ENCODE assay signal across 1 cellular context in the genomic region with DNA sequence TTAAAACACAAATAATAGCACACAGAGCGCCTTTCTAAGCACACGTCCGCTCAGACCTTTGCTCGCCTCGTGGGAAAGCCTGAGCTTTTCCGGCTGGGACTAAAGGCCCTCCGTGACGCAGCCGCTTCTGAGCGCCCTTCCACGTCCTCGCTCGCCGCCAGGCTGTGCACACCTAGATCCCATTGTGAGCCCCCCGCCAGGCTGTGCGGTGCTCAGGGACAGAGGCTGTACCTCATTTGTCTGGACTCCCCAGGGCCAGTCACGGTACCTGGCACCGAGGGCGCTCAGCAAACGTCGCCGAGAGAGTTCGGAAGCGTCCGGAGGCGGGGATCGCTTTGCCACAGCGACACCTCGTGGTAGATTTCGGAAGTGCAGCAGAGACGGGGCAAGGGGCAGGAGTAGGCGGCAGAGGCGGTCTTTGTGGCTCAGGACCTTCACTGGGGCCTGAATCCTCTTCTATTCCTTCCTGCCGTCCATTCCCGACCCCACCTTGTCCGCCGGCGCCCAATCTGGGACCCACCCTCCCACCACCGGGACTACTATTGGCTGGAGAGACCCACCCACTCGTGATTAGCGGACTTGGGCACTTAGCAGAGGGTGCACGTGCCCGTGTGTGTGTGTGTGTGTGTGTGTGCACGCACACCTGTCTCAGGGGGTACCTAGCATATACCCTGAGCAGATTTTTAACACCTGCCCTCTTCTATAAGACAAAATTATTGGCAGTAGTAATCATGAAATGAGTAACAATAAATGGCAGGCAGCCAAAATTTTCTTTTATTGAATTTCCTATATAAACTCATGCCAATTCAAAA.
TF ChIP-seq lines count a peak whose summit lies in the region.

No MANE protein-coding gene starts in this region.

TF ChIP-seq in GM12878, 131 proteins besides CTCF, POLR2A, EP300 and RAD21 (continued from another document):
- TF ChIP-seq, protein P1, sequence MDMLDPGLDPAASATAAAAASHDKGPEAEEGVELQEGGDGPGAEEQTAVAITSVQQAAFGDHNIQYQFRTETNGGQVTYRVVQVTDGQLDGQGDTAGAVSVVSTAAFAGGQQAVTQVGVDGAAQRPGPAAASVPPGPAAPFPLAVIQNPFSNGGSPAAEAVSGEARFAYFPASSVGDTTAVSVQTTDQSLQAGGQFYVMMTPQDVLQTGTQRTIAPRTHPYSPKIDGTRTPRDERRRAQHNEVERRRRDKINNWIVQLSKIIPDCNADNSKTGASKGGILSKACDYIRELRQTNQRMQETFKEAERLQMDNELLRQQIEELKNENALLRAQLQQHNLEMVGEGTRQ (IDR thresholded peaks at IDR 0.05; ENCODE audit: borderline replicate concordance, low read depth, low read length): no peak
- TF ChIP-seq SMAD5 (IDR thresholded peaks at IDR 0.05; ENCODE audit: low read depth) (no peak), BHLHE40 (IDR thresholded peaks at IDR 0.05; ENCODE audit: borderline replicate concordance in 1 of 2, low read depth in 2 of 2, low read length in 1 of 2) (peak; percentile 44 to 80; a peak in 3 of 4 replicates), SREBF1 (IDR thresholded peaks at IDR 0.05; ENCODE audit: low read length) (no peak), ZNF384 (IDR thresholded peaks at IDR 0.05; ENCODE audit: borderline replicate concordance, low read depth, low read length) (no peak), YBX1 (IDR thresholded peaks at IDR 0.05) (no peak), NR2C2 (IDR thresholded peaks at IDR 0.05; ENCODE audit: borderline replicate concordance, control insufficient read depth, insufficient read length, low read depth) (no peak)
- TF ChIP-seq, protein P2, sequence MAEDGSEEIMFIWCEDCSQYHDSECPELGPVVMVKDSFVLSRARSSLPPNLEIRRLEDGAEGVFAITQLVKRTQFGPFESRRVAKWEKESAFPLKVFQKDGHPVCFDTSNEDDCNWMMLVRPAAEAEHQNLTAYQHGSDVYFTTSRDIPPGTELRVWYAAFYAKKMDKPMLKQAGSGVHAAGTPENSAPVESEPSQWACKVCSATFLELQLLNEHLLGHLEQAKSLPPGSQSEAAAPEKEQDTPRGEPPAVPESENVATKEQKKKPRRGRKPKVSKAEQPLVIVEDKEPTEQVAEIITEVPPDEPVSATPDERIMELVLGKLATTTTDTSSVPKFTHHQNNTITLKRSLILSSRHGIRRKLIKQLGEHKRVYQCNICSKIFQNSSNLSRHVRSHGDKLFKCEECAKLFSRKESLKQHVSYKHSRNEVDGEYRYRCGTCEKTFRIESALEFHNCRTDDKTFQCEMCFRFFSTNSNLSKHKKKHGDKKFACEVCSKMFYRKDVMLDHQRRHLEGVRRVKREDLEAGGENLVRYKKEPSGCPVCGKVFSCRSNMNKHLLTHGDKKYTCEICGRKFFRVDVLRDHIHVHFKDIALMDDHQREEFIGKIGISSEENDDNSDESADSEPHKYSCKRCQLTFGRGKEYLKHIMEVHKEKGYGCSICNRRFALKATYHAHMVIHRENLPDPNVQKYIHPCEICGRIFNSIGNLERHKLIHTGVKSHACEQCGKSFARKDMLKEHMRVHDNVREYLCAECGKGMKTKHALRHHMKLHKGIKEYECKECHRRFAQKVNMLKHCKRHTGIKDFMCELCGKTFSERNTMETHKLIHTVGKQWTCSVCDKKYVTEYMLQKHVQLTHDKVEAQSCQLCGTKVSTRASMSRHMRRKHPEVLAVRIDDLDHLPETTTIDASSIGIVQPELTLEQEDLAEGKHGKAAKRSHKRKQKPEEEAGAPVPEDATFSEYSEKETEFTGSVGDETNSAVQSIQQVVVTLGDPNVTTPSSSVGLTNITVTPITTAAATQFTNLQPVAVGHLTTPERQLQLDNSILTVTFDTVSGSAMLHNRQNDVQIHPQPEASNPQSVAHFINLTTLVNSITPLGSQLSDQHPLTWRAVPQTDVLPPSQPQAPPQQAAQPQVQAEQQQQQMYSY (CRISPR knock-in tag; IDR thresholded peaks at IDR 0.05): no peak
- TF ChIP-seq, protein P3, sequence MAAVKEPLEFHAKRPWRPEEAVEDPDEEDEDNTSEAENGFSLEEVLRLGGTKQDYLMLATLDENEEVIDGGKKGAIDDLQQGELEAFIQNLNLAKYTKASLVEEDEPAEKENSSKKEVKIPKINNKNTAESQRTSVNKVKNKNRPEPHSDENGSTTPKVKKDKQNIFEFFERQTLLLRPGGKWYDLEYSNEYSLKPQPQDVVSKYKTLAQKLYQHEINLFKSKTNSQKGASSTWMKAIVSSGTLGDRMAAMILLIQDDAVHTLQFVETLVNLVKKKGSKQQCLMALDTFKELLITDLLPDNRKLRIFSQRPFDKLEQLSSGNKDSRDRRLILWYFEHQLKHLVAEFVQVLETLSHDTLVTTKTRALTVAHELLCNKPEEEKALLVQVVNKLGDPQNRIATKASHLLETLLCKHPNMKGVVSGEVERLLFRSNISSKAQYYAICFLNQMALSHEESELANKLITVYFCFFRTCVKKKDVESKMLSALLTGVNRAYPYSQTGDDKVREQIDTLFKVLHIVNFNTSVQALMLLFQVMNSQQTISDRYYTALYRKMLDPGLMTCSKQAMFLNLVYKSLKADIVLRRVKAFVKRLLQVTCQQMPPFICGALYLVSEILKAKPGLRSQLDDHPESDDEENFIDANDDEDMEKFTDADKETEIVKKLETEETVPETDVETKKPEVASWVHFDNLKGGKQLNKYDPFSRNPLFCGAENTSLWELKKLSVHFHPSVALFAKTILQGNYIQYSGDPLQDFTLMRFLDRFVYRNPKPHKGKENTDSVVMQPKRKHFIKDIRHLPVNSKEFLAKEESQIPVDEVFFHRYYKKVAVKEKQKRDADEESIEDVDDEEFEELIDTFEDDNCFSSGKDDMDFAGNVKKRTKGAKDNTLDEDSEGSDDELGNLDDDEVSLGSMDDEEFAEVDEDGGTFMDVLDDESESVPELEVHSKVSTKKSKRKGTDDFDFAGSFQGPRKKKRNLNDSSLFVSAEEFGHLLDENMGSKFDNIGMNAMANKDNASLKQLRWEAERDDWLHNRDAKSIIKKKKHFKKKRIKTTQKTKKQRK (IDR thresholded peaks at IDR 0.05; ENCODE audit: low read depth, low read length): no peak
